ENCODE assay signal across 16 cellular contexts in the genomic region with DNA sequence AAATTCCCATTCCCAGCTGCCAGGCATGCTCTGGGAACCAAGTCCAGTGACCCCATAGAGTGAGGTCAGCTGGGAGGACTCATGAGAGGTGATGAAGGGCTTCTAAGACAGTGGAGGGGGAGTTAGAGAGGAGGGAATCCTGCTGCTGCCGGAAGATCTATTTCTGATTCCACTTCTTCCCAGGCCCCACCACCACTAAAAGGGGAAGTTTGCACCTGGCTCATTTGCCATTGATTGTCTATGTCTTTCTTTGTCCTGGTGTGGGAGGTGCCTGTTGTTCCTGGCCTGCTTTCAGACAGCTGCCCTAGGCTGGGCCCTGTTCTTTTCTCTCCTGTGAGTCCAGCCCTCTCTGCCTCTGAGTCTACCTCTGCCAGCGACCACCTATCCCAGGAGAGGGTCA. TPM values are rescaled to one million over a fixed set of nuclear protein-coding genes. Genes with fewer than 3 reads are reported as not detected.
DNase-seq lines count a peak whose midpoint lies in the region; ATAC-seq, FAIRE-seq and TF ChIP-seq lines count a peak whose summit lies in the region.
"Had no signal": no experiment of that assay in that cellular context is flagged by ENCODE, and none has a peak within 500 bp of the region (broad histone marks: within the 10 kb centered on the region; RNA-seq: fewer than 3 reads in every experiment).

No MANE protein-coding gene starts in this region.

- no peak for TF ChIP-seq EP300 in A549 (IDR thresholded peaks at IDR 0.05)

- FAIRE-seq in A549 (lab: Jason Lieb, UNC) (no peak), frontal cortex (lab: Jason Lieb, UNC) (no peak)

- H3K36me3 Mint-ChIP-seq in stimulated activated memory B cell treated with anti-CD40 and anti-IgM and Interleukin-4, amounts not matched to agents 10 μg/mL and 1 μg/mL and 100 μg/mL, for 72 hours: no peaks in the 10 kb centered on the region
- H3K36me3 Mint-ChIP-seq: activated naive CD8-positive, alpha-beta T cell treated with anti-CD3 and anti-CD28 coated beads for 36 hours had no signal

- no peak for TF ChIP-seq POLR2A in A549 (IDR thresholded peaks at IDR 0.05; ENCODE audit: low read length)

- no peaks in the 10 kb centered on the region for H3K27me3 ChIP-seq in Karpas-422 (ENCODE audit: low read length)
- peaks cover 25% of the 10 kb centered on the region; the same call in 1 of the 2 replicates for H3K27me3 ChIP-seq in OCI-LY3 (ENCODE audit: low read depth, low read length)
- no peaks in the 10 kb centered on the region for H3K27me3 ChIP-seq in iPS-18a (ENCODE audit: control insufficient read depth, insufficient read depth, low read length)
- H3K27me3 ChIP-seq: thyroid gland had no signal

- H3K9me3 Mint-ChIP-seq in stimulated activated memory B cell treated with anti-CD40 and anti-IgM and Interleukin-4, amounts not matched to agents 10 μg/mL and 1 μg/mL and 100 μg/mL, for 72 hours: no peaks in the 10 kb centered on the region
- H3K9me3 Mint-ChIP-seq: activated naive CD8-positive, alpha-beta T cell treated with anti-CD3 and anti-CD28 coated beads for 36 hours had no signal

- H3K27ac ChIP-seq in A549: peak overlapping the region; percentile 62 to 80
- H3K27ac ChIP-seq in Karpas-422 (ENCODE audit: low read length): no peak overlapping the region
- no peak overlapping the region for H3K27ac ChIP-seq in OCI-LY3 (ENCODE audit: low read length)
- no peak overlapping the region for H3K27ac ChIP-seq in iPS-18a (ENCODE audit: low read length)
- H3K27ac ChIP-seq: thyroid gland had no signal

- H3K4me2 ChIP-seq in A549 (peak overlapping the region; percentile 44), Karpas-422 (ENCODE audit: low read depth, low read length, poor library complexity, severe bottlenecking) (peak overlapping the region; percentile 26), OCI-LY3 (ENCODE audit: low read length) (peak overlapping the region; percentile 74)

- H3K9me3 ChIP-seq in A549 (no peaks in the 10 kb centered on the region), Karpas-422 (ENCODE audit: low read length) (no peaks in the 10 kb centered on the region), OCI-LY3 (ENCODE audit: insufficient read depth, low read length) (no peaks in the 10 kb centered on the region), iPS-18a (ENCODE audit: control insufficient read depth, low read depth, low read length) (no peaks in the 10 kb centered on the region)
- H3K9me3 ChIP-seq: thyroid gland had no signal

- TF ChIP-seq CTCF in A549 (IDR thresholded peaks at IDR 0.05) (no peak), OCI-LY3 (IDR thresholded peaks at IDR 0.05; ENCODE audit: low read depth, low read length) (no peak)

- H2AFZ ChIP-seq in Karpas-422 (ENCODE audit: low read length) (no peak overlapping the region), OCI-LY3 (ENCODE audit: low read depth, low read length) (0 out of 2 replicates have a peak overlapping the region, but pooled peaks have one; percentile 34)

- H3K36me3 ChIP-seq in Karpas-422 (ENCODE audit: insufficient read depth, low read length): no peaks in the 10 kb centered on the region
- no peaks in the 10 kb centered on the region for H3K36me3 ChIP-seq in OCI-LY3 (replicated peaks; ENCODE audit: low read depth, low read length)
- H3K36me3 ChIP-seq in iPS-18a (ENCODE audit: control insufficient read depth, low read depth, low read length): no peaks in the 10 kb centered on the region
- H3K36me3 ChIP-seq: thyroid gland had no signal

- H3K4me1 ChIP-seq in A549 (peaks cover 40% of the 10 kb centered on the region), Karpas-422 (ENCODE audit: low read length) (peaks cover 21% of the 10 kb centered on the region), OCI-LY3 (ENCODE audit: low read length) (peaks cover 27% of the 10 kb centered on the region), iPS-18a (ENCODE audit: control insufficient read depth, low read depth, low read length) (peaks cover 20% of the 10 kb centered on the region)

- H3K4me1 Mint-ChIP-seq in stimulated activated memory B cell treated with anti-CD40 and anti-IgM and Interleukin-4, amounts not matched to agents 10 μg/mL and 1 μg/mL and 100 μg/mL, for 72 hours: peaks cover 9% of the 10 kb centered on the region
- H3K4me1 Mint-ChIP-seq: activated naive CD8-positive, alpha-beta T cell treated with anti-CD3 and anti-CD28 coated beads for 36 hours had no signal

- H3K79me2 ChIP-seq in Karpas-422 (ENCODE audit: low read length): no peaks in the 10 kb centered on the region
- no peaks in the 10 kb centered on the region for H3K79me2 ChIP-seq in OCI-LY3 (ENCODE audit: low read length)

- H3K9ac ChIP-seq in Karpas-422 (ENCODE audit: low read length): no peak overlapping the region
- peak overlapping the region; percentile 21; the same call in 1 of the 2 replicates for H3K9ac ChIP-seq in OCI-LY3 (ENCODE audit: low read length)
- H3K9ac ChIP-seq in iPS-18a (ENCODE audit: low read length): no peak overlapping the region

- H3K4me3 Mint-ChIP-seq in stimulated activated memory B cell treated with anti-CD40 and anti-IgM and Interleukin-4, amounts not matched to agents 10 μg/mL and 1 μg/mL and 100 μg/mL, for 72 hours: no peak overlapping the region
- H3K4me3 Mint-ChIP-seq: activated naive CD8-positive, alpha-beta T cell treated with anti-CD3 and anti-CD28 coated beads for 36 hours; T-helper 17 cell had no signal

- 44% methylated on average over 2 of the region's 2 CpGs for WGBS in A549 (ENCODE audit: missing lambda C conversion rate)

- CTCF ChIA-PET in A549 (lab: Yijun Ruan, JAX): interaction anchor here (1.2 to 2.9 kb wide), 4 partner anchors 10 to 104 kb away, joined by 3 to 13 read pairs (median 4); no protein-coding TSS in a partner anchor

- no peak overlapping the region for H3K27ac Mint-ChIP-seq in stimulated activated memory B cell treated with anti-CD40 and anti-IgM and Interleukin-4, amounts not matched to agents 10 μg/mL and 1 μg/mL and 100 μg/mL, for 72 hours
- H3K27ac Mint-ChIP-seq: activated naive CD8-positive, alpha-beta T cell treated with anti-CD3 and anti-CD28 coated beads for 36 hours; T-helper 17 cell had no signal

- H3K4me3 ChIP-seq in A549 (no peak overlapping the region), Karpas-422 (ENCODE audit: low read length) (no peak overlapping the region), OCI-LY3 (ENCODE audit: low read length) (peak overlapping the region; percentile 43), iPS-18a (ENCODE audit: low read length) (peak overlapping the region; percentile 13)
- H3K4me3 ChIP-seq: thyroid gland had no signal

- intact Hi-C loops in posterior cingulate gyrus (cut with DNase I): no loop called here

- H3K27me3 Mint-ChIP-seq in stimulated activated memory B cell treated with anti-CD40 and anti-IgM and Interleukin-4, amounts not matched to agents 10 μg/mL and 1 μg/mL and 100 μg/mL, for 72 hours: peaks cover 63% of the 10 kb centered on the region

- POLR2A ChIA-PET in A549 (lab: Yijun Ruan, JAX): no interaction called here

- H3K9me2 ChIP-seq in Karpas-422 (replicated peaks; ENCODE audit: insufficient read depth, low read length): no peaks in the 10 kb centered on the region

- H4K20me1 ChIP-seq in Karpas-422 (ENCODE audit: insufficient read depth, low read depth, low read length) (no peaks in the 10 kb centered on the region), OCI-LY3 (ENCODE audit: insufficient read depth, low read length) (no peaks in the 10 kb centered on the region)

- peak; percentile 10 to 42; a peak in 3 of 6 replicates for ATAC-seq in A549
- ATAC-seq in stimulated activated memory B cell treated with anti-CD40 and anti-IgM and Interleukin-4, amounts not matched to agents 10 μg/mL and 1 μg/mL and 100 μg/mL, for 72 hours: no peak
- ATAC-seq: T-helper 17 cell had no signal

- DNase-seq in A549 (ENCODE audit: low read depth in 1 of 2, low spot score in 1 of 2): no peak
- no peak for DNase-seq in Karpas-422
- no peak for DNase-seq in DMS 273 treated with DMSO at 0.1 percent for 48 hours (lab: John Stamatoyannopoulos, UW)
- DNase-seq in posterior cingulate gyrus: no peak
- DNase-seq in frontal cortex (ENCODE audit: low spot score in 2 of 2): no peak
- DNase-seq: activated naive CD8-positive, alpha-beta T cell treated with anti-CD3 and anti-CD28 coated beads for 36 hours; right cardiac atrium; T-helper 17 cell had no signal

- TF ChIP-seq RAD21 in A549 (conservative IDR thresholded peaks at IDR 0.05 in 1 of 2, IDR thresholded peaks at IDR 0.05 in 1 of 2): no peak

RNA-seq across cellular contexts. Expression of a gene that starts 3.0 kb away (rescaled TPM):
- polyA plus RNA-seq in A549 (2011; rRNA removed): 0.04 and 0.09 TPM in 2 replicates
- 0.06 and 0.15 TPM in 2 replicates for polyA plus RNA-seq in A549 (2012; cell fraction: cytosol; rRNA removed)
- 0.13 and 0.34 TPM in 2 replicates for polyA plus RNA-seq in A549 (2012; cell fraction: nucleus; rRNA removed)
- 0.07 to 0.14 TPM (median 0.11 TPM) in 3 replicates for polyA plus RNA-seq in A549 (2017; fragmentation: RNase III; extraction: RNeasy Plus Mini Kit Qiagen cat#74134 plus additional on column Dnase treatment)
- 0.29 and 1.5 TPM in 2 replicates for polyA minus RNA-seq in A549 (2011; rRNA and poly(A)+ RNA removed)
- total RNA-seq in Karpas-422 (2014; rRNA removed; shearing (Covaris generic); ENCODE audit: low replicate concordance): not detected in 2 replicates
- total RNA-seq in frontal cortex: not detected
- total RNA-seq: activated CD8-positive, alpha-beta memory T cell treated with anti-CD3 and anti-CD28 coated beads for 36 hours; activated naive CD8-positive, alpha-beta T cell treated with anti-CD3 and anti-CD28 coated beads for 36 hours; IMR-90; mucosa of gallbladder; right cardiac atrium; T-helper 17 cell had no signal
- polyA plus RNA-seq: BJ, IMR-90, right cardiac atrium had no signal

RNA-seq across cellular contexts. Expression of a gene that starts 22.4 kb away (rescaled TPM):
- polyA plus RNA-seq in A549 (2011; rRNA removed): not detected in 2 replicates
- polyA plus RNA-seq in A549 (2012; cell fraction: cytosol; rRNA removed): not detected in 2 replicates
- polyA plus RNA-seq in A549 (2012; cell fraction: nucleus; rRNA removed): not detected in 2 replicates
- not detected in 3 replicates for polyA plus RNA-seq in A549 (2017; fragmentation: RNase III; extraction: RNeasy Plus Mini Kit Qiagen cat#74134 plus additional on column Dnase treatment)
- polyA minus RNA-seq in A549 (2011; rRNA and poly(A)+ RNA removed): not detected in 2 replicates
- not detected in 2 replicates for total RNA-seq in Karpas-422 (2014; rRNA removed; shearing (Covaris generic); ENCODE audit: low replicate concordance)
- total RNA-seq in frontal cortex: not detected
- total RNA-seq: activated CD8-positive, alpha-beta memory T cell treated with anti-CD3 and anti-CD28 coated beads for 36 hours; activated naive CD8-positive, alpha-beta T cell treated with anti-CD3 and anti-CD28 coated beads for 36 hours; IMR-90; mucosa of gallbladder; right cardiac atrium; T-helper 17 cell; thyroid gland had no signal
- polyA plus RNA-seq: BJ, IMR-90, right cardiac atrium had no signal

RNA-seq across cellular contexts. Expression of a gene that starts 24.1 kb away (rescaled TPM):
- polyA plus RNA-seq in A549 (2011; rRNA removed) (0.06 TPM in 1 of 2 replicates, not detected in the other), A549 (2017; fragmentation: RNase III; extraction: RNeasy Plus Mini Kit Qiagen cat#74134 plus additional on column Dnase treatment) (0.08 to 0.25 TPM in 2 of 3 replicates, not detected in the other)
- polyA plus RNA-seq in A549 (2012; cell fraction: cytosol; rRNA removed): 0.05 and 0.09 TPM in 2 replicates
- 0.02 and 0.06 TPM in 2 replicates for polyA plus RNA-seq in A549 (2012; cell fraction: nucleus; rRNA removed)
- polyA minus RNA-seq in A549 (2011; rRNA and poly(A)+ RNA removed): 1.0 TPM in 1 of 2 replicates, not detected in the other
- total RNA-seq in Karpas-422 (2014; rRNA removed; shearing (Covaris generic); ENCODE audit: low replicate concordance): not detected in 2 replicates
- total RNA-seq in frontal cortex: not detected
- total RNA-seq: activated CD8-positive, alpha-beta memory T cell treated with anti-CD3 and anti-CD28 coated beads for 36 hours; activated naive CD8-positive, alpha-beta T cell treated with anti-CD3 and anti-CD28 coated beads for 36 hours; IMR-90; mucosa of gallbladder; right cardiac atrium; T-helper 17 cell had no signal
- polyA plus RNA-seq: BJ, IMR-90 had no signal

RNA-seq across cellular contexts. Expression of a gene that starts 44.1 kb away (rescaled TPM):
- not detected in 2 replicates for polyA plus RNA-seq in A549 (2011; rRNA removed)
- polyA plus RNA-seq in A549 (2012; cell fraction: cytosol; rRNA removed): 0.01 TPM in 1 of 2 replicates, not detected in the other
- polyA plus RNA-seq in A549 (2012; cell fraction: nucleus; rRNA removed): 0.01 TPM in 1 of 2 replicates, not detected in the other
- polyA plus RNA-seq in A549 (2017; fragmentation: RNase III; extraction: RNeasy Plus Mini Kit Qiagen cat#74134 plus additional on column Dnase treatment): not detected in 3 replicates
- not detected in 2 replicates for polyA minus RNA-seq in A549 (2011; rRNA and poly(A)+ RNA removed)
- not detected in 2 replicates for total RNA-seq in Karpas-422 (2014; rRNA removed; shearing (Covaris generic); ENCODE audit: low replicate concordance)
- total RNA-seq in frontal cortex: not detected
- total RNA-seq: activated CD8-positive, alpha-beta memory T cell treated with anti-CD3 and anti-CD28 coated beads for 36 hours; activated naive CD8-positive, alpha-beta T cell treated with anti-CD3 and anti-CD28 coated beads for 36 hours; IMR-90; mucosa of gallbladder; right cardiac atrium; T-helper 17 cell; thyroid gland had no signal
- polyA plus RNA-seq: BJ, IMR-90, right cardiac atrium had no signal

RNA-seq across cellular contexts. Expression of a gene that starts 56.9 kb away (rescaled TPM):
- polyA plus RNA-seq in A549 (2011; rRNA removed): not detected in 2 replicates
- polyA plus RNA-seq in A549 (2012; cell fraction: cytosol; rRNA removed): not detected in 2 replicates
- polyA plus RNA-seq in A549 (2012; cell fraction: nucleus; rRNA removed): not detected in 2 replicates
- polyA plus RNA-seq in A549 (2017; fragmentation: RNase III; extraction: RNeasy Plus Mini Kit Qiagen cat#74134 plus additional on column Dnase treatment): not detected in 3 replicates
- polyA minus RNA-seq in A549 (2011; rRNA and poly(A)+ RNA removed): not detected in 2 replicates
- not detected in 2 replicates for total RNA-seq in Karpas-422 (2014; rRNA removed; shearing (Covaris generic); ENCODE audit: low replicate concordance)
- total RNA-seq in frontal cortex: not detected
- total RNA-seq: activated CD8-positive, alpha-beta memory T cell treated with anti-CD3 and anti-CD28 coated beads for 36 hours; activated naive CD8-positive, alpha-beta T cell treated with anti-CD3 and anti-CD28 coated beads for 36 hours; IMR-90; mucosa of gallbladder; right cardiac atrium; T-helper 17 cell; thyroid gland had no signal
- polyA plus RNA-seq: BJ, IMR-90, right cardiac atrium had no signal

Comparison
In these comparisons a context has a peak if more than half of its experiments do, and no peak if none do; other contexts are left out.
1. H3K27ac ChIP-seq: peak in A549 (2 of 2); none in Karpas-422 (single experiment), OCI-LY3 (single experiment) and iPS-18a (single experiment).
2. H3K4me3 ChIP-seq: peak in OCI-LY3 (single experiment) and iPS-18a (single experiment); none in A549 (single experiment) and Karpas-422 (single experiment).
3. Peak in every context shown above with its lines, with median percentiles within 50 percentile points of each other: H3K4me2 ChIP-seq.